Comparison of ENCODE assay signal across 8 cellular contexts in the genomic region with DNA sequence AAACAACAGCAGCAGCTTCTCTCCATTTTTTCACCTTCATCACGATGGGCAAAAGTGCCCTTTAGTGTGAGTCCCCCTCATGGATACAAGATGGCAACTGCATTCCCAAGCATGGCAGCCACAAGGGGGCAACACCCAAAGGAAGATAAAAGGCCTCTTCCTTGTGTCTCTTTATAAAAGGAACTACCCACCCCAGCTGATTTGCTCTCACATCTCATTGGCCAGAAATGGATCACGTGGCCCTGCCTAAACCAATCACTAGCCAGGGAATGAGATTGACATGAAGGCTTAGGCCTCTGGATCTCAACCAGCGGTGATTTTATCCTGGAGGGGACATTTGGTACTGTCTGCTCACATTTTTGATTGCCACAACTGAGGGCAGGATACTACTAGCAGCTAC. TPM values are rescaled to one million over a fixed set of nuclear protein-coding genes. Genes with fewer than 3 reads are reported as not detected.
DNase-seq lines count a peak whose midpoint lies in the region; ATAC-seq and TF ChIP-seq lines count a peak whose summit lies in the region.

No MANE protein-coding gene starts in this region.

- H3K36me3 ChIP-seq in left ventricle myocardium inferior, result no peaks in the 10 kb centered on the region

- peaks cover 13% of the 10 kb centered on the region for H3K4me1 Mint-ChIP-seq in CD4-positive, alpha-beta T cell (ENCODE audit: low read depth)
- H3K4me1 Mint-ChIP-seq in activated T-cell treated with anti-CD3 and anti-CD28 coated beads, Interleukin-2, amount 50 U/mL, for 72 hours (ENCODE audit: low read depth), result peaks cover 10% of the 10 kb centered on the region

- intact Hi-C loops in CD4-positive, alpha-beta T cell (cut with DNase I, micrococcal nuclease), result loop anchor here (5.0 kb wide), 4 partner anchors 295 to 785 kb away; no protein-coding TSS in a partner anchor
- intact Hi-C loops in left ventricle myocardium inferior (cut with micrococcal nuclease), result loop anchor here (5.0 kb wide), 1 partner anchor 330 kb away; no protein-coding TSS in a partner anchor

- DNase-seq in CD4-positive, alpha-beta T cell, result peak in 1 of 10 experiments; percentile 8
- DNase-seq in H4 (ENCODE audit: low spot score), result peak; percentile 97
- peak; percentile 70 for DNase-seq in NCI-H82 treated with DMSO at 0.1 percent for 48 hours (lab: John Stamatoyannopoulos, UW; ENCODE audit: unreplicated experiment)
- peak; percentile 30 to 37 for DNase-seq in activated T-cell treated with anti-CD3 and anti-CD28 coated beads, Interleukin-2, amount 50 U/mL, for 72 hours
- DNase-seq in left ventricle myocardium inferior, result no peak
- peak in 2 of 3 experiments; percentile 8 to 42 for DNase-seq in stimulated activated CD4-positive, alpha-beta T cell treated with anti-CD3 and anti-CD28 coated beads, TNF-alpha, amount 100 ng/mL, for 24 hours (ENCODE audit: low read depth in 3 of 3)

- no peak overlapping the region for H3K4me3 Mint-ChIP-seq in CD4-positive, alpha-beta T cell
- H3K4me3 Mint-ChIP-seq in activated T-cell treated with anti-CD3 and anti-CD28 coated beads, Interleukin-2, amount 50 U/mL, for 72 hours, result no peak overlapping the region

- H3K9me3 Mint-ChIP-seq in CD4-positive, alpha-beta T cell, result no peaks in the 10 kb centered on the region
- no peaks in the 10 kb centered on the region for H3K9me3 Mint-ChIP-seq in activated T-cell treated with anti-CD3 and anti-CD28 coated beads, Interleukin-2, amount 50 U/mL, for 72 hours

- H3K27ac ChIP-seq in CD4-positive, alpha-beta T cell (ENCODE audit: low read depth, low read length), result no peak overlapping the region
- no peak overlapping the region for H3K27ac ChIP-seq in left ventricle myocardium inferior (replicated peaks)

- H3K27me3 ChIP-seq in CD4-positive, alpha-beta T cell (ENCODE audit: control insufficient read depth, insufficient read depth, low read length), result no peaks in the 10 kb centered on the region
- H3K27me3 ChIP-seq in left ventricle myocardium inferior (ENCODE audit: low read depth), result no peaks in the 10 kb centered on the region

- POLR2A ChIA-PET in CD4-positive, alpha-beta T cell (lab: Charles Lee), result interaction anchor here (0.8 kb wide), 1 partner anchor 329 kb away, joined by 5 read pairs; no protein-coding TSS in a partner anchor

- H3K9me3 ChIP-seq in CD4-positive, alpha-beta T cell (ENCODE audit: control insufficient read depth, low read length), result no peaks in the 10 kb centered on the region
- no peaks in the 10 kb centered on the region for H3K9me3 ChIP-seq in left ventricle myocardium inferior (replicated peaks)

- TF ChIP-seq CTCF in CD4-positive, alpha-beta T cell (IDR thresholded peaks at IDR 0.05), result no peak
- peak; percentile 36 for TF ChIP-seq CTCF in left ventricle myocardium inferior (IDR thresholded peaks at IDR 0.05; ENCODE audit: borderline replicate concordance)

- CTCF ChIA-PET in CD4-positive, alpha-beta T cell (lab: Charles Lee), result interaction anchor here (0.8 to 2.0 kb wide), 3 partner anchors 143 to 331 kb away, joined by 3 to 9 read pairs (median 6); no protein-coding TSS in a partner anchor

- H3K4me1 ChIP-seq in left ventricle myocardium inferior, result peaks cover 20% of the 10 kb centered on the region

- no peaks in the 10 kb centered on the region for H3K36me3 Mint-ChIP-seq in CD4-positive, alpha-beta T cell (ENCODE audit: low read depth)
- H3K36me3 Mint-ChIP-seq in activated T-cell treated with anti-CD3 and anti-CD28 coated beads, Interleukin-2, amount 50 U/mL, for 72 hours (ENCODE audit: insufficient read depth in 2 of 2), result no peaks in the 10 kb centered on the region

- no peaks in the 10 kb centered on the region for H3K27me3 Mint-ChIP-seq in CD4-positive, alpha-beta T cell
- no peaks in the 10 kb centered on the region for H3K27me3 Mint-ChIP-seq in activated T-cell treated with anti-CD3 and anti-CD28 coated beads, Interleukin-2, amount 50 U/mL, for 72 hours (ENCODE audit: low read depth)

- no peak overlapping the region for H3K27ac Mint-ChIP-seq in CD4-positive, alpha-beta T cell
- no peak overlapping the region for H3K27ac Mint-ChIP-seq in activated T-cell treated with anti-CD3 and anti-CD28 coated beads, Interleukin-2, amount 50 U/mL, for 72 hours

- peak; percentile 25 for ATAC-seq in CD4-positive, alpha-beta T cell (ENCODE audit: poor library complexity)
- peak; percentile 66 to 73 for ATAC-seq in activated T-cell treated with anti-CD3 and anti-CD28 coated beads, Interleukin-2, amount 50 U/mL, for 72 hours (replicated peaks in 1 of 2)
- ATAC-seq in GM21528 (IDR thresholded peaks at IDR 0.05; ENCODE audit: low FRiP score, unreplicated experiment) (no peak), GM21576 (IDR thresholded peaks at IDR 0.05; ENCODE audit: unreplicated experiment) (no peak)

- H3K4me3 ChIP-seq in left ventricle myocardium inferior, result no peak overlapping the region

RNA-seq across cellular contexts. Expression of a gene that starts 21.9 kb away (rescaled TPM):
- total RNA-seq in CD4-positive, alpha-beta T cell, result 1 to 10 TPM in 1 of 2 experiments, under 1 TPM in 1; 0.41 to 1.1 TPM
- 11.0 and 16.5 TPM in 2 replicates for total RNA-seq in H4 (2014; rRNA removed; shearing (Covaris generic))
- 1 to 10 TPM; 1.3 to 1.4 TPM for total RNA-seq in activated T-cell treated with anti-CD3 and anti-CD28 coated beads, Interleukin-2, amount 50 U/mL, for 72 hours
- total RNA-seq in left ventricle myocardium inferior, result 12.2 TPM

RNA-seq across cellular contexts. Expression of a gene that starts 53.9 kb away (rescaled TPM):
- 10 to 100 TPM in 1 of 2 experiments, 1 to 10 TPM in 1; 9.8 to 12.6 TPM for total RNA-seq in CD4-positive, alpha-beta T cell
- 14.4 and 20.7 TPM in 2 replicates for total RNA-seq in H4 (2014; rRNA removed; shearing (Covaris generic))
- 10 to 100 TPM; 16.9 to 19.0 TPM for total RNA-seq in activated T-cell treated with anti-CD3 and anti-CD28 coated beads, Interleukin-2, amount 50 U/mL, for 72 hours
- 5.4 TPM for total RNA-seq in left ventricle myocardium inferior

Comparison
In these comparisons a context has a peak if more than half of its experiments do, and no peak if none do; other contexts are left out.
1. ATAC-seq: peak in CD4-positive, alpha-beta T cell (single experiment) and activated T-cell treated with anti-CD3 and anti-CD28 coated beads, Interleukin-2, amount 50 U/mL, for 72 hours (2 of 2); none in GM21528 (single experiment) and GM21576 (single experiment).